24 cellular contexts compared by ENCODE assay signal in the genomic region with DNA sequence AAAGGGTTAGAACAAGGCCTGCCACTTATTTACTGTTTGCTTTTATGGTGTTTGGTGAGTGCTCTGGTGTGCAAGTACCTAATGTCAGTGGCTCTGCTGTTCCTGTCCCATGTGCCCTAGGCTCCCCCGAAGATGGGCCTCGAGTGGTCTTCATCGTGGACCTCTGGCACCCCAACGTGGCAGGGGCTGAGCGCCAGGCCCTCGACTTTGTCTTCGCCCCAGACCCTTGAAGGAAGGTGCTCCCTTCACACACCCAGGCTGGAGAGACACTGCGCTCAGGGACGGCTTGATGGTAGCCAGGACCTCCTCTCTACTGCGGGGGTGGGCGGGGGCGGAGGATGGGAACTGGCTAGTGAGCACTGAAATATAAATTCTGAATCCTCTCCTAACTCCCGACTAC. TPM values are rescaled to one million over a fixed set of nuclear protein-coding genes. Genes with fewer than 3 reads are reported as not detected.
DNase-seq lines count a peak whose midpoint lies in the region; ATAC-seq, FAIRE-seq and TF ChIP-seq lines count a peak whose summit lies in the region.
"Had no signal": no experiment of that assay in that cellular context is flagged by ENCODE, and none has a peak within 500 bp of the region (broad histone marks: within the 10 kb centered on the region; RNA-seq: fewer than 3 reads in every experiment).

No MANE protein-coding gene starts in this region.

- H4K20me1 ChIP-seq in astrocyte (ENCODE audit: insufficient read depth, low read length): peaks cover 19% of the 10 kb centered on the region
- no peaks in the 10 kb centered on the region; the same call in 1 of the 2 replicates for H4K20me1 ChIP-seq in K562 (replicated peaks; ENCODE audit: control insufficient read depth, insufficient read depth, low read length)
- H4K20me1 ChIP-seq in osteoblast (ENCODE audit: insufficient read depth, low read length): peaks cover 15% of the 10 kb centered on the region

- H3K4me1 Mint-ChIP-seq in astrocyte (ENCODE audit: low read depth, unreplicated experiment): peaks cover 14% of the 10 kb centered on the region

- POLR2A ChIA-PET in K562 (lab: Yijun Ruan, JAX): no interaction called here

- no peaks in the 10 kb centered on the region for H3K27me3 Mint-ChIP-seq in astrocyte (ENCODE audit: low read depth, unreplicated experiment)
- H3K27me3 Mint-ChIP-seq: CD4-positive, alpha-beta T cell had no signal

- H3K27ac ChIP-seq in astrocyte (ENCODE audit: low read depth, low read length): no peak overlapping the region
- no peak overlapping the region for H3K27ac ChIP-seq in K562 (ENCODE audit: extremely low read depth, low read depth, low read length)
- H3K27ac ChIP-seq in osteoblast (ENCODE audit: low read depth, low read length): no peak overlapping the region
- H3K27ac ChIP-seq: A549; BLaER1 treated with 17β-estradiol and CSF1 and Interleukin-3, amounts not matched to agents 10 nM and 100 nM had no signal

- no peak overlapping the region for H3K9ac ChIP-seq in astrocyte (ENCODE audit: low read length)
- peak overlapping the region in 1 of 2 experiments; percentile 68; a peak in 2 of 4 replicates for H3K9ac ChIP-seq in K562 (ENCODE audit: insufficient read depth in 1 of 2, low read depth in 2 of 2, low read length in 2 of 2)
- H3K9ac ChIP-seq: BLaER1 treated with 17β-estradiol and CSF1 and Interleukin-3, amounts not matched to agents 10 nM and 100 nM had no signal

- WGBS in K562 (ENCODE audit: insufficient coverage, low coverage, missing lambda C conversion rate): 28% methylated on average over 10 of the region's 13 CpGs

- CTCF ChIA-PET in K562 (lab: Yijun Ruan, JAX; ENCODE audit: low intra/inter-chr PET ratio): no interaction called here

- H2AFZ ChIP-seq in astrocyte (ENCODE audit: low read depth, low read length) (no peak overlapping the region), K562 (ENCODE audit: low read depth, low read length) (no peak overlapping the region), osteoblast (ENCODE audit: low read length) (no peak overlapping the region)

- H3K4me2 ChIP-seq in astrocyte (ENCODE audit: low read length): no peak overlapping the region
- H3K4me2 ChIP-seq in K562 (ENCODE audit: insufficient read depth, low read length): no peak overlapping the region
- no peak overlapping the region for H3K4me2 ChIP-seq in osteoblast (ENCODE audit: insufficient read depth, low read length)
- H3K4me2 ChIP-seq: A549; BLaER1 treated with 17β-estradiol and CSF1 and Interleukin-3, amounts not matched to agents 10 nM and 100 nM had no signal

- DNase-seq in astrocyte (ENCODE audit: low read depth) (no peak), K562 (ENCODE audit: extremely low read depth in 1 of 4, low spot score in 3 of 4) (no peak), osteoblast (ENCODE audit: insufficient read length, low spot score, missing footprints) (peak; percentile 46), COLO668 (lab: John Stamatoyannopoulos, UW; ENCODE audit: unreplicated experiment) (no peak)
- DNase-seq in activated naive CD4-positive, alpha-beta T cell treated with anti-CD3 and anti-CD28 coated beads, Interleukin-2, amount 50 U/mL, for 72 hours (ENCODE audit: low spot score in 2 of 2): no peak
- DNase-seq: 8988T; ACHN; AML-193; BE2C; Calu3; CD4-positive, alpha-beta T cell; CD8-positive, alpha-beta memory T cell; COR-L47; DMS53; DMS79 treated with DMSO at 0.1 percent for 48 hours; GF-D8; GOT3; HFFc6 had no signal

- no peak for TF ChIP-seq POLR2A in K562 (conservative IDR thresholded peaks at IDR 0.05)

- peaks cover 9% of the 10 kb centered on the region for H3K36me3 Mint-ChIP-seq in astrocyte (ENCODE audit: low read depth, unreplicated experiment)
- no peaks in the 10 kb centered on the region for H3K36me3 Mint-ChIP-seq in activated naive CD4-positive, alpha-beta T cell treated with anti-CD3 and anti-CD28 coated beads, Interleukin-2, amount 50 U/mL, for 72 hours

- no TSS peak for BruUV-seq in K562 (replicated peaks; lab: Mats Ljungman, UMichigan)

- H3K27ac Mint-ChIP-seq in astrocyte (ENCODE audit: unreplicated experiment): peak overlapping the region; percentile 26
- peak overlapping the region in 1 of 2 donors; percentile 29 for H3K27ac Mint-ChIP-seq in activated naive CD4-positive, alpha-beta T cell treated with anti-CD3 and anti-CD28 coated beads, Interleukin-2, amount 50 U/mL, for 72 hours
- H3K27ac Mint-ChIP-seq: CD14-positive monocyte; CD4-positive, alpha-beta T cell; CD8-positive, alpha-beta memory T cell; HFFc6 had no signal

- H3K4me3 Mint-ChIP-seq in astrocyte (ENCODE audit: unreplicated experiment): no peak overlapping the region
- H3K4me3 Mint-ChIP-seq: CD14-positive monocyte; CD4-positive, alpha-beta T cell; CD8-positive, alpha-beta memory T cell; HFFc6 had no signal

- TF ChIP-seq RAD21 in K562 (CRISPR knock-in tag; conservative IDR thresholded peaks at IDR 0.05 in 1 of 2, IDR thresholded peaks at IDR 0.05 in 1 of 2): no peak

- TF ChIP-seq CTCF in astrocyte (IDR thresholded peaks at IDR 0.05; ENCODE audit: insufficient read depth, low read depth, low read length) (no peak), K562 (IDR thresholded peaks at IDR 0.05 in 2 of 3, conservative IDR thresholded peaks at IDR 0.05 in 1 of 3; ENCODE audit: insufficient read depth in 2 of 3, low read depth in 1 of 3, low read length in 3 of 3) (no peak), osteoblast (IDR thresholded peaks at IDR 0.05; ENCODE audit: extremely low read depth, low read depth, low read length) (no peak)

- no peaks in the 10 kb centered on the region for H3K27me3 ChIP-seq in astrocyte (ENCODE audit: insufficient read depth, low read length)
- peaks cover 7 to 10% of the 10 kb centered on the region in 2 experiments; a peak in 3 of 5 replicates for H3K27me3 ChIP-seq in K562 (ENCODE audit: control insufficient read depth in 2 of 2, insufficient read depth in 2 of 2, low read length in 2 of 2)
- no peaks in the 10 kb centered on the region for H3K27me3 ChIP-seq in osteoblast (ENCODE audit: insufficient read depth, low read length)
- H3K27me3 ChIP-seq: BE2C had no signal

- H3K9me3 Mint-ChIP-seq in astrocyte (ENCODE audit: unreplicated experiment): no peaks in the 10 kb centered on the region
- H3K9me3 Mint-ChIP-seq in activated naive CD4-positive, alpha-beta T cell treated with anti-CD3 and anti-CD28 coated beads, Interleukin-2, amount 50 U/mL, for 72 hours: no peaks in the 10 kb centered on the region
- H3K9me3 Mint-ChIP-seq: CD4-positive, alpha-beta T cell; CD8-positive, alpha-beta memory T cell; HFFc6 had no signal

- H3K4me1 ChIP-seq in astrocyte (ENCODE audit: insufficient read depth, low read length) (peaks cover 8% of the 10 kb centered on the region), K562 (replicated peaks in 1 of 2; ENCODE audit: control insufficient read depth in 2 of 2, insufficient read depth in 2 of 2, low read length in 2 of 2) (peaks cover 0 to 22% of the 10 kb centered on the region in 2 experiments; a peak in 2 of 5 replicates), osteoblast (ENCODE audit: insufficient read depth, low read length) (peaks cover 12% of the 10 kb centered on the region)
- H3K4me1 ChIP-seq: BE2C, HAP-1 had no signal

- H3K9me1 ChIP-seq in K562 (ENCODE audit: control insufficient read depth, insufficient read depth, low read length): no peaks in the 10 kb centered on the region

- no peak for TF ChIP-seq EP300 in K562 (IDR thresholded peaks at IDR 0.05; ENCODE audit: low read length)

- peak; percentile 27; the same call in 1 of the 3 replicates for ATAC-seq in K562
- no peak for ATAC-seq in activated naive CD4-positive, alpha-beta T cell treated with anti-CD3 and anti-CD28 coated beads, Interleukin-2, amount 50 U/mL, for 72 hours
- ATAC-seq: A549 had no signal

- intact Hi-C loops in K562 (cut with micrococcal nuclease): no loop called here

- H3K79me2 ChIP-seq in astrocyte (ENCODE audit: insufficient read depth, low read length) (peaks cover 4% of the 10 kb centered on the region), K562 (ENCODE audit: control insufficient read depth, insufficient read depth, low read length) (no peaks in the 10 kb centered on the region), osteoblast (ENCODE audit: insufficient read depth, low read length) (peaks cover 23% of the 10 kb centered on the region)

- in situ Hi-C loops in K562 (cut with MboI): no loop called here

- H3K36me3 ChIP-seq in astrocyte (ENCODE audit: insufficient read depth, low read length): peaks cover 3% of the 10 kb centered on the region
- H3K36me3 ChIP-seq in K562 (ENCODE audit: control insufficient read depth, insufficient read depth, low read length): no peaks in the 10 kb centered on the region
- peaks cover 16% of the 10 kb centered on the region for H3K36me3 ChIP-seq in osteoblast (ENCODE audit: insufficient read depth, low read length)
- H3K36me3 ChIP-seq: HAP-1 had no signal

- H3K4me3 ChIP-seq in astrocyte (ENCODE audit: insufficient read depth, low read depth, low read length) (no peak overlapping the region), K562 (no peak overlapping the region), osteoblast (ENCODE audit: insufficient read depth, low read length) (no peak overlapping the region)
- H3K4me3 ChIP-seq: A549; BLaER1 treated with 17β-estradiol and CSF1 and Interleukin-3, amounts not matched to agents 10 nM and 100 nM; HAP-1 had no signal

- no peaks in the 10 kb centered on the region for H3K9me3 ChIP-seq in astrocyte (ENCODE audit: insufficient read depth, low read depth, low read length)
- H3K9me3 ChIP-seq in K562 (replicated peaks; ENCODE audit: control insufficient read depth, insufficient read depth, low read depth, low read length): no peaks in the 10 kb centered on the region
- H3K9me3 ChIP-seq in osteoblast (ENCODE audit: low read depth, low read length): no peaks in the 10 kb centered on the region
- H3K9me3 ChIP-seq: A549; BE2C; BLaER1 treated with 17β-estradiol and CSF1 and Interleukin-3, amounts not matched to agents 10 nM and 100 nM; HAP-1 had no signal

- no peak for FAIRE-seq in astrocyte (lab: Jason Lieb, UNC)
- no peak for FAIRE-seq in K562 (lab: Jason Lieb, UNC)
- FAIRE-seq: A549, GM12892, H54 had no signal

RNA-seq across cellular contexts. Expression of a gene that starts 5.4 kb away (rescaled TPM):
- total RNA-seq in astrocyte: 43.3 and 44.8 TPM in 2 replicates
- not detected in 2 replicates for total RNA-seq in K562 (2011; cell fraction: chromatin; rRNA removed; ENCODE audit: low replicate concordance)
- 0.33 TPM in 1 of 2 replicates, not detected in the other for total RNA-seq in K562 (2011; cell fraction: nucleolus; rRNA removed)
- 0.29 TPM in 1 of 2 replicates, not detected in the other for total RNA-seq in K562 (2011; cell fraction: nucleoplasm; rRNA removed)
- not detected in 2 replicates for total RNA-seq in K562 (2014; rRNA removed)
- total RNA-seq in K562 (2014; rRNA removed; fragmentation: Illumina TruSeq; extraction: Trizol): not detected in 2 replicates
- not detected in 2 replicates for total RNA-seq in K562 (2015; rRNA removed; fragmentation: Illumina TruSeq; extraction: Trizol)
- 0.18 and 0.22 TPM in 2 replicates for total RNA-seq in K562 (2021)
- 0.07 and 0.25 TPM in 2 replicates for polyA plus RNA-seq in K562 (2011; rRNA removed)
- polyA plus RNA-seq in K562 (2011; cell fraction: cytosol; rRNA removed): 0.92 TPM in 1 of 2 replicates, not detected in the other
- polyA plus RNA-seq in K562 (2011; cell fraction: nucleus; rRNA removed): 0.15 and 0.64 TPM in 2 replicates
- polyA plus RNA-seq in K562 (2012): 0.21 and 0.29 TPM in 2 replicates
- polyA plus RNA-seq in K562 (2014; fragmentation: Illumina TruSeq; extraction: Trizol): 0.29 TPM in 1 of 2 replicates, not detected in the other
- polyA plus RNA-seq in K562 (2014; fragmentation: Nextera tagmentation; extraction: Ambion mirVana): under 1 TPM in 1 of 2 experiments, not detected in 1; 0.03 TPM
- polyA plus RNA-seq in K562 (2014; rRNA removed): 0.32 and 0.70 TPM in 2 replicates
- not detected in 2 replicates for polyA minus RNA-seq in K562 (2011; rRNA and poly(A)+ RNA removed)
- not detected in 2 replicates for polyA minus RNA-seq in K562 (2011; cell fraction: cytosol; rRNA and poly(A)+ RNA removed)
- polyA minus RNA-seq in K562 (2011; cell fraction: nucleus; rRNA and poly(A)+ RNA removed): not detected in 2 replicates
- total RNA-seq in osteoblast: 0.88 and 1.8 TPM in 2 replicates
- 1 to 10 TPM; 1.4 to 3.8 TPM for total RNA-seq in activated naive CD4-positive, alpha-beta T cell treated with anti-CD3 and anti-CD28 coated beads, Interleukin-2, amount 50 U/mL, for 72 hours
- total RNA-seq: CD4-positive, alpha-beta T cell had no signal
- polyA plus RNA-seq: CD14-positive monocyte; CD8-positive, alpha-beta memory T cell had no signal

RNA-seq across cellular contexts. Expression of a gene that starts 6.3 kb away (rescaled TPM):
- total RNA-seq in astrocyte (69.6 and 90.6 TPM in 2 replicates), K562 (2014; rRNA removed) (1.3 and 1.6 TPM in 2 replicates), K562 (2014; rRNA removed; fragmentation: Illumina TruSeq; extraction: Trizol) (0.29 and 0.40 TPM in 2 replicates), K562 (2015; rRNA removed; fragmentation: Illumina TruSeq; extraction: Trizol) (0.72 TPM in 2 replicates), K562 (2021) (2.1 TPM in 2 replicates), osteoblast (1.5 and 2.9 TPM in 2 replicates)
- 0.65 TPM in 1 of 2 replicates, not detected in the other for total RNA-seq in K562 (2011; cell fraction: chromatin; rRNA removed; ENCODE audit: low replicate concordance)
- 0.92 and 1.3 TPM in 2 replicates for total RNA-seq in K562 (2011; cell fraction: nucleolus; rRNA removed)
- total RNA-seq in K562 (2011; cell fraction: nucleoplasm; rRNA removed): 0.44 and 0.61 TPM in 2 replicates
- polyA plus RNA-seq in K562 (2011; rRNA removed) (0.36 and 1.6 TPM in 2 replicates), K562 (2014; fragmentation: Illumina TruSeq; extraction: Trizol) (1.2 and 1.7 TPM in 2 replicates), K562 (2014; fragmentation: Nextera tagmentation; extraction: Ambion mirVana) (under 1 TPM; 0.10 to 0.22 TPM), K562 (2014; rRNA removed) (1.3 TPM in 2 replicates)
- polyA plus RNA-seq in K562 (2011; cell fraction: cytosol; rRNA removed): 0.66 and 1.7 TPM in 2 replicates
- polyA plus RNA-seq in K562 (2011; cell fraction: nucleus; rRNA removed): 0.94 and 1.0 TPM in 2 replicates
- 1.2 TPM in 2 replicates for polyA plus RNA-seq in K562 (2012)
- polyA minus RNA-seq in K562 (2011; rRNA and poly(A)+ RNA removed): 0.14 and 0.18 TPM in 2 replicates
- polyA minus RNA-seq in K562 (2011; cell fraction: cytosol; rRNA and poly(A)+ RNA removed): 0.86 and 1.4 TPM in 2 replicates
- polyA minus RNA-seq in K562 (2011; cell fraction: nucleus; rRNA and poly(A)+ RNA removed): 0.13 and 0.89 TPM in 2 replicates
- 1 to 10 TPM in 1 of 2 donors, under 1 TPM in 1; 0.35 to 1.3 TPM for total RNA-seq in activated naive CD4-positive, alpha-beta T cell treated with anti-CD3 and anti-CD28 coated beads, Interleukin-2, amount 50 U/mL, for 72 hours
- total RNA-seq: CD4-positive, alpha-beta T cell had no signal
- polyA plus RNA-seq: CD14-positive monocyte; CD8-positive, alpha-beta memory T cell had no signal

RNA-seq across cellular contexts. Expression of a gene that starts 20.4 kb away (rescaled TPM):
- 25.1 and 27.1 TPM in 2 replicates for total RNA-seq in astrocyte
- total RNA-seq in K562 (2011; cell fraction: chromatin; rRNA removed; ENCODE audit: low replicate concordance): 51.1 and 67.7 TPM in 2 replicates
- total RNA-seq in K562 (2011; cell fraction: nucleolus; rRNA removed): 41.6 and 49.4 TPM in 2 replicates
- total RNA-seq in K562 (2011; cell fraction: nucleoplasm; rRNA removed): 75.0 and 143 TPM in 2 replicates
- 9.8 and 10.6 TPM in 2 replicates for total RNA-seq in K562 (2014; rRNA removed)
- 5.2 and 6.7 TPM in 2 replicates for total RNA-seq in K562 (2014; rRNA removed; fragmentation: Illumina TruSeq; extraction: Trizol)
- 7.1 and 8.4 TPM in 2 replicates for total RNA-seq in K562 (2015; rRNA removed; fragmentation: Illumina TruSeq; extraction: Trizol)
- 18.5 and 20.6 TPM in 2 replicates for total RNA-seq in K562 (2021)
- polyA plus RNA-seq in K562 (2011; rRNA removed): 14.5 and 23.3 TPM in 2 replicates
- polyA plus RNA-seq in K562 (2011; cell fraction: cytosol; rRNA removed): 24.5 and 24.9 TPM in 2 replicates
- 37.2 and 58.4 TPM in 2 replicates for polyA plus RNA-seq in K562 (2011; cell fraction: nucleus; rRNA removed)
- 10.3 and 22.7 TPM in 2 replicates for polyA plus RNA-seq in K562 (2012)
- polyA plus RNA-seq in K562 (2014; fragmentation: Illumina TruSeq; extraction: Trizol): 9.5 and 11.0 TPM in 2 replicates
- 1 to 10 TPM; 1.0 to 2.3 TPM for polyA plus RNA-seq in K562 (2014; fragmentation: Nextera tagmentation; extraction: Ambion mirVana)
- polyA plus RNA-seq in K562 (2014; rRNA removed): 17.3 and 21.3 TPM in 2 replicates
- 10.6 and 14.2 TPM in 2 replicates for polyA minus RNA-seq in K562 (2011; rRNA and poly(A)+ RNA removed)
- polyA minus RNA-seq in K562 (2011; cell fraction: cytosol; rRNA and poly(A)+ RNA removed): 6.0 and 9.3 TPM in 2 replicates
- 17.1 and 20.7 TPM in 2 replicates for polyA minus RNA-seq in K562 (2011; cell fraction: nucleus; rRNA and poly(A)+ RNA removed)
- 8.5 and 11.9 TPM in 2 replicates for total RNA-seq in osteoblast
- 10 to 100 TPM; 37.1 to 55.5 TPM for total RNA-seq in activated naive CD4-positive, alpha-beta T cell treated with anti-CD3 and anti-CD28 coated beads, Interleukin-2, amount 50 U/mL, for 72 hours

RNA-seq across cellular contexts. Expression of a gene that starts 42.6 kb away (rescaled TPM):
- total RNA-seq in astrocyte: 88.1 and 92.0 TPM in 2 replicates
- total RNA-seq in K562 (2011; cell fraction: chromatin; rRNA removed; ENCODE audit: low replicate concordance): 14.9 and 44.1 TPM in 2 replicates
- 55.1 and 61.0 TPM in 2 replicates for total RNA-seq in K562 (2011; cell fraction: nucleolus; rRNA removed)
- total RNA-seq in K562 (2011; cell fraction: nucleoplasm; rRNA removed): 40.9 and 42.1 TPM in 2 replicates
- total RNA-seq in K562 (2014; rRNA removed): 32.5 and 42.4 TPM in 2 replicates
- 6.3 and 8.4 TPM in 2 replicates for total RNA-seq in K562 (2014; rRNA removed; fragmentation: Illumina TruSeq; extraction: Trizol)
- total RNA-seq in K562 (2015; rRNA removed; fragmentation: Illumina TruSeq; extraction: Trizol): 17.1 and 17.6 TPM in 2 replicates
- total RNA-seq in K562 (2021): 34.3 and 36.7 TPM in 2 replicates
- 23.0 and 31.9 TPM in 2 replicates for polyA plus RNA-seq in K562 (2011; rRNA removed)
- 49.9 and 76.4 TPM in 2 replicates for polyA plus RNA-seq in K562 (2011; cell fraction: cytosol; rRNA removed)
- polyA plus RNA-seq in K562 (2011; cell fraction: nucleus; rRNA removed): 39.2 and 47.5 TPM in 2 replicates
- polyA plus RNA-seq in K562 (2012): 35.6 and 54.1 TPM in 2 replicates
- polyA plus RNA-seq in K562 (2014; fragmentation: Illumina TruSeq; extraction: Trizol): 24.4 and 38.2 TPM in 2 replicates
- 1 to 10 TPM; 1.3 to 2.1 TPM for polyA plus RNA-seq in K562 (2014; fragmentation: Nextera tagmentation; extraction: Ambion mirVana)
- 37.0 and 37.9 TPM in 2 replicates for polyA plus RNA-seq in K562 (2014; rRNA removed)
- polyA minus RNA-seq in K562 (2011; rRNA and poly(A)+ RNA removed): 13.3 and 16.1 TPM in 2 replicates
- 29.5 and 30.0 TPM in 2 replicates for polyA minus RNA-seq in K562 (2011; cell fraction: cytosol; rRNA and poly(A)+ RNA removed)
- 12.5 and 12.9 TPM in 2 replicates for polyA minus RNA-seq in K562 (2011; cell fraction: nucleus; rRNA and poly(A)+ RNA removed)
- 105 and 107 TPM in 2 replicates for total RNA-seq in osteoblast
- 10 to 100 TPM; 39.4 to 40.6 TPM for total RNA-seq in activated naive CD4-positive, alpha-beta T cell treated with anti-CD3 and anti-CD28 coated beads, Interleukin-2, amount 50 U/mL, for 72 hours

RNA-seq across cellular contexts. Expression of a gene that starts 56.2 kb away (rescaled TPM):
- total RNA-seq in astrocyte: 96.6 and 104 TPM in 2 replicates
- 34.9 and 76.7 TPM in 2 replicates for total RNA-seq in K562 (2011; cell fraction: chromatin; rRNA removed; ENCODE audit: low replicate concordance)
- total RNA-seq in K562 (2011; cell fraction: nucleolus; rRNA removed): 63.2 and 73.7 TPM in 2 replicates
- total RNA-seq in K562 (2011; cell fraction: nucleoplasm; rRNA removed): 62.0 and 68.4 TPM in 2 replicates
- 56.4 and 60.5 TPM in 2 replicates for total RNA-seq in K562 (2014; rRNA removed)
- 34.1 and 35.3 TPM in 2 replicates for total RNA-seq in K562 (2014; rRNA removed; fragmentation: Illumina TruSeq; extraction: Trizol)
- total RNA-seq in K562 (2015; rRNA removed; fragmentation: Illumina TruSeq; extraction: Trizol): 46.4 and 46.8 TPM in 2 replicates
- total RNA-seq in K562 (2021): 57.7 and 64.6 TPM in 2 replicates
- 55.5 and 85.5 TPM in 2 replicates for polyA plus RNA-seq in K562 (2011; rRNA removed)
- polyA plus RNA-seq in K562 (2011; cell fraction: cytosol; rRNA removed): 120 and 121 TPM in 2 replicates
- polyA plus RNA-seq in K562 (2011; cell fraction: nucleus; rRNA removed): 192 and 207 TPM in 2 replicates
- 68.1 and 168 TPM in 2 replicates for polyA plus RNA-seq in K562 (2012)
- polyA plus RNA-seq in K562 (2014; fragmentation: Illumina TruSeq; extraction: Trizol): 41.5 and 48.3 TPM in 2 replicates
- polyA plus RNA-seq in K562 (2014; fragmentation: Nextera tagmentation; extraction: Ambion mirVana): 10 to 100 TPM; 49.4 to 57.1 TPM
- 62.8 and 74.4 TPM in 2 replicates for polyA plus RNA-seq in K562 (2014; rRNA removed)
- 23.5 and 23.6 TPM in 2 replicates for polyA minus RNA-seq in K562 (2011; rRNA and poly(A)+ RNA removed)
- polyA minus RNA-seq in K562 (2011; cell fraction: cytosol; rRNA and poly(A)+ RNA removed): 28.1 and 37.4 TPM in 2 replicates
- 24.4 and 32.1 TPM in 2 replicates for polyA minus RNA-seq in K562 (2011; cell fraction: nucleus; rRNA and poly(A)+ RNA removed)
- 74.3 and 84.0 TPM in 2 replicates for total RNA-seq in osteoblast
- 10 to 100 TPM; 52.5 to 63.8 TPM for total RNA-seq in activated naive CD4-positive, alpha-beta T cell treated with anti-CD3 and anti-CD28 coated beads, Interleukin-2, amount 50 U/mL, for 72 hours

Comparison
In these comparisons a context has a peak if more than half of its experiments do, and no peak if none do; other contexts are left out.
1. RNA of a gene that starts 6.3 kb away (total RNA-seq): 69.6 to 90.6 TPM in astrocyte; 1.5 to 2.9 TPM in osteoblast, 0.35 to 1.3 TPM in activated naive CD4-positive, alpha-beta T cell treated with anti-CD3 and anti-CD28 coated beads, Interleukin-2, amount 50 U/mL, for 72 hours and 0.29 to 2.1 TPM in K562; every median in the first group is over 10 times any median in the second.